ENCODE assay signal across 10 cellular contexts in the genomic region with DNA sequence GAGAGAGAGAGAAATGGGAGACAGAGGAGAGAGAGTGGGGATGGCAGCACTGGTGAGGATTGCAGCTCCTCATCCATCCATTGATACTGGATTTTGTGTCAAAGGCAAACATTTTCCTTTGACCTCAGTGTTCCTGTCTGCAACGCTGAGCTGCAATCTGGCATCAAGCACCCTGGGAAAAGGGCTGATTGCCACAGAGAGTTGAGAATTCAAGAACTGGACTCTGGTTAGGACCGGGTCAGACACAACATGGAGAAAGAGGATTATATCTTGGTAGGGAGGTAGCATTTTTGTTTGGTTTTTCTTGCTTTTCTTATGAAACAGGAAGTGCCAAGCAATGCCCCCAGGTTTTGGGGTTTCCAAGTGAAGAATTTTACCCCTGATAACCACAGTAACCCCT.
DNase-seq lines count a peak whose midpoint lies in the region; ATAC-seq and TF ChIP-seq lines count a peak whose summit lies in the region.
"Had no signal": no experiment of that assay in that cellular context is flagged by ENCODE, and none has a peak within 500 bp of the region (broad histone marks: within the 10 kb centered on the region; RNA-seq: fewer than 3 reads in every experiment).

No MANE protein-coding gene starts in this region.

- H2AFZ ChIP-seq in GM23338 = no peak overlapping the region; the same call in 1 of the 2 replicates

- no peak overlapping the region for H3K4me2 ChIP-seq in GM23338

- intact Hi-C loops in stomach (cut with DNase I; ENCODE audit: low total_unique reads) = no loop called here

- H3K9me3 Mint-ChIP-seq in GM23338 = no peaks in the 10 kb centered on the region; the same call in 2 of the 3 replicates
- H3K9me3 Mint-ChIP-seq: stimulated activated naive CD8-positive, alpha-beta T cell treated with anti-CD3 and anti-CD28 coated beads, Interleukin-15, Interleukin-2, amounts not matched to agents 100 ng/mL and 50 ng/mL, for 24 hours had no signal

- no peak for ATAC-seq in GM23338
- ATAC-seq in left lobe of liver = peak; percentile 80

- H3K36me3 ChIP-seq in GM23338 (ENCODE audit: insufficient read depth) = no peaks in the 10 kb centered on the region
- no peaks in the 10 kb centered on the region for H3K36me3 ChIP-seq in stomach

- no peak overlapping the region for H3K4me3 Mint-ChIP-seq in GM23338
- H3K4me3 Mint-ChIP-seq: stimulated activated naive CD8-positive, alpha-beta T cell treated with anti-CD3 and anti-CD28 coated beads, Interleukin-15, Interleukin-2, amounts not matched to agents 100 ng/mL and 50 ng/mL, for 24 hours had no signal

- H3K36me3 Mint-ChIP-seq in GM23338 (ENCODE audit: low read depth) = no peaks in the 10 kb centered on the region

- H3K4me1 Mint-ChIP-seq in GM23338 = peaks cover 53% of the 10 kb centered on the region

- H3K9me3 ChIP-seq in stomach = no peaks in the 10 kb centered on the region

- H3K4me1 ChIP-seq in GM23338 (ENCODE audit: insufficient read depth) (peaks cover 32% of the 10 kb centered on the region), stomach (peaks cover 16 to 51% (median 42%) of the 10 kb centered on the region in 4 donors)

- peaks cover 8% of the 10 kb centered on the region for H3K27me3 Mint-ChIP-seq in GM23338 (ENCODE audit: insufficient read depth, low read depth, poor library complexity)
- H3K27me3 Mint-ChIP-seq: stimulated activated naive CD8-positive, alpha-beta T cell treated with anti-CD3 and anti-CD28 coated beads, Interleukin-15, Interleukin-2, amounts not matched to agents 100 ng/mL and 50 ng/mL, for 24 hours had no signal

- TF ChIP-seq CTCF in GM23338 (conservative IDR thresholded peaks at IDR 0.05; ENCODE audit: low read depth in 2 of 2) = no peak
- no peak for TF ChIP-seq CTCF in astrocyte of the spinal cord (IDR thresholded peaks at IDR 0.05; ENCODE audit: low read depth, low read length)
- no peak for TF ChIP-seq CTCF in stomach (IDR thresholded peaks at IDR 0.05)

- H3K4me3 ChIP-seq in GM23338 (no peak overlapping the region), astrocyte of the spinal cord (ENCODE audit: low read depth, low read length) (no peak overlapping the region), stomach (no peak overlapping the region)

- TF ChIP-seq EP300 in stomach (IDR thresholded peaks at IDR 0.05) = no peak

- H3K27ac Mint-ChIP-seq in GM23338 = peak overlapping the region; percentile 80; the same call in 1 of the 2 replicates
- H3K27ac Mint-ChIP-seq: stimulated activated naive CD8-positive, alpha-beta T cell treated with anti-CD3 and anti-CD28 coated beads, Interleukin-15, Interleukin-2, amounts not matched to agents 100 ng/mL and 50 ng/mL, for 24 hours had no signal

- WGBS in stomach, 5 donors = 53 to 65% (median 58%) methylated on average over 2 of the region's 2 CpGs

- DNase-seq in GM23338 (ENCODE audit: low spot score) (no peak), astrocyte of the spinal cord (ENCODE audit: low read depth, low spot score) (peak; percentile 52), left lobe of liver (ENCODE audit: low spot score) (peak; percentile 76), stomach (no peak), dedifferentiated amniotic fluid mesenchymal stem cell (ENCODE audit: extremely low spot score) (no peak), hepatic stellate cell (ENCODE audit: low spot score) (no peak)
- DNase-seq in activated CD4-positive, alpha-beta T cell treated with anti-CD3 and anti-CD28 coated beads for 48 hours = no peak
- no peak for DNase-seq in stimulated activated naive CD4-positive, alpha-beta T cell (lab: John Stamatoyannopoulos, UW)
- DNase-seq: GDM1 had no signal

- in situ Hi-C loops in astrocyte of the spinal cord (cut with HindIII; ENCODE audit: low sequenced_read_pairs) = no loop called here

- H3K9me2 ChIP-seq in GM23338 (ENCODE audit: insufficient read depth) = no peaks in the 10 kb centered on the region

- H4K20me1 ChIP-seq in GM23338 (replicated peaks; ENCODE audit: insufficient read depth) = no peaks in the 10 kb centered on the region

- no peak for TF ChIP-seq POLR2A in stomach (IDR thresholded peaks at IDR 0.05)

- no peaks in the 10 kb centered on the region for H3K27me3 ChIP-seq in GM23338 (ENCODE audit: insufficient read depth)
- no peaks in the 10 kb centered on the region for H3K27me3 ChIP-seq in stomach

- no peaks in the 10 kb centered on the region for H3F3A ChIP-seq in GM23338 (replicated peaks; ENCODE audit: low read depth)

- no peaks in the 10 kb centered on the region for H3K79me2 ChIP-seq in GM23338 (replicated peaks; ENCODE audit: insufficient read depth)

- no peak overlapping the region for H3K27ac ChIP-seq in GM23338 (ENCODE audit: low read depth)
- peak overlapping the region in 4 of 5 donors; percentile 46 to 76 (median 60) for H3K27ac ChIP-seq in stomach

TF ChIP-seq in GM23338, 12 proteins besides CTCF, POLR2A, EP300 and RAD21 (continues in another document):
- TF ChIP-seq, protein P1, sequence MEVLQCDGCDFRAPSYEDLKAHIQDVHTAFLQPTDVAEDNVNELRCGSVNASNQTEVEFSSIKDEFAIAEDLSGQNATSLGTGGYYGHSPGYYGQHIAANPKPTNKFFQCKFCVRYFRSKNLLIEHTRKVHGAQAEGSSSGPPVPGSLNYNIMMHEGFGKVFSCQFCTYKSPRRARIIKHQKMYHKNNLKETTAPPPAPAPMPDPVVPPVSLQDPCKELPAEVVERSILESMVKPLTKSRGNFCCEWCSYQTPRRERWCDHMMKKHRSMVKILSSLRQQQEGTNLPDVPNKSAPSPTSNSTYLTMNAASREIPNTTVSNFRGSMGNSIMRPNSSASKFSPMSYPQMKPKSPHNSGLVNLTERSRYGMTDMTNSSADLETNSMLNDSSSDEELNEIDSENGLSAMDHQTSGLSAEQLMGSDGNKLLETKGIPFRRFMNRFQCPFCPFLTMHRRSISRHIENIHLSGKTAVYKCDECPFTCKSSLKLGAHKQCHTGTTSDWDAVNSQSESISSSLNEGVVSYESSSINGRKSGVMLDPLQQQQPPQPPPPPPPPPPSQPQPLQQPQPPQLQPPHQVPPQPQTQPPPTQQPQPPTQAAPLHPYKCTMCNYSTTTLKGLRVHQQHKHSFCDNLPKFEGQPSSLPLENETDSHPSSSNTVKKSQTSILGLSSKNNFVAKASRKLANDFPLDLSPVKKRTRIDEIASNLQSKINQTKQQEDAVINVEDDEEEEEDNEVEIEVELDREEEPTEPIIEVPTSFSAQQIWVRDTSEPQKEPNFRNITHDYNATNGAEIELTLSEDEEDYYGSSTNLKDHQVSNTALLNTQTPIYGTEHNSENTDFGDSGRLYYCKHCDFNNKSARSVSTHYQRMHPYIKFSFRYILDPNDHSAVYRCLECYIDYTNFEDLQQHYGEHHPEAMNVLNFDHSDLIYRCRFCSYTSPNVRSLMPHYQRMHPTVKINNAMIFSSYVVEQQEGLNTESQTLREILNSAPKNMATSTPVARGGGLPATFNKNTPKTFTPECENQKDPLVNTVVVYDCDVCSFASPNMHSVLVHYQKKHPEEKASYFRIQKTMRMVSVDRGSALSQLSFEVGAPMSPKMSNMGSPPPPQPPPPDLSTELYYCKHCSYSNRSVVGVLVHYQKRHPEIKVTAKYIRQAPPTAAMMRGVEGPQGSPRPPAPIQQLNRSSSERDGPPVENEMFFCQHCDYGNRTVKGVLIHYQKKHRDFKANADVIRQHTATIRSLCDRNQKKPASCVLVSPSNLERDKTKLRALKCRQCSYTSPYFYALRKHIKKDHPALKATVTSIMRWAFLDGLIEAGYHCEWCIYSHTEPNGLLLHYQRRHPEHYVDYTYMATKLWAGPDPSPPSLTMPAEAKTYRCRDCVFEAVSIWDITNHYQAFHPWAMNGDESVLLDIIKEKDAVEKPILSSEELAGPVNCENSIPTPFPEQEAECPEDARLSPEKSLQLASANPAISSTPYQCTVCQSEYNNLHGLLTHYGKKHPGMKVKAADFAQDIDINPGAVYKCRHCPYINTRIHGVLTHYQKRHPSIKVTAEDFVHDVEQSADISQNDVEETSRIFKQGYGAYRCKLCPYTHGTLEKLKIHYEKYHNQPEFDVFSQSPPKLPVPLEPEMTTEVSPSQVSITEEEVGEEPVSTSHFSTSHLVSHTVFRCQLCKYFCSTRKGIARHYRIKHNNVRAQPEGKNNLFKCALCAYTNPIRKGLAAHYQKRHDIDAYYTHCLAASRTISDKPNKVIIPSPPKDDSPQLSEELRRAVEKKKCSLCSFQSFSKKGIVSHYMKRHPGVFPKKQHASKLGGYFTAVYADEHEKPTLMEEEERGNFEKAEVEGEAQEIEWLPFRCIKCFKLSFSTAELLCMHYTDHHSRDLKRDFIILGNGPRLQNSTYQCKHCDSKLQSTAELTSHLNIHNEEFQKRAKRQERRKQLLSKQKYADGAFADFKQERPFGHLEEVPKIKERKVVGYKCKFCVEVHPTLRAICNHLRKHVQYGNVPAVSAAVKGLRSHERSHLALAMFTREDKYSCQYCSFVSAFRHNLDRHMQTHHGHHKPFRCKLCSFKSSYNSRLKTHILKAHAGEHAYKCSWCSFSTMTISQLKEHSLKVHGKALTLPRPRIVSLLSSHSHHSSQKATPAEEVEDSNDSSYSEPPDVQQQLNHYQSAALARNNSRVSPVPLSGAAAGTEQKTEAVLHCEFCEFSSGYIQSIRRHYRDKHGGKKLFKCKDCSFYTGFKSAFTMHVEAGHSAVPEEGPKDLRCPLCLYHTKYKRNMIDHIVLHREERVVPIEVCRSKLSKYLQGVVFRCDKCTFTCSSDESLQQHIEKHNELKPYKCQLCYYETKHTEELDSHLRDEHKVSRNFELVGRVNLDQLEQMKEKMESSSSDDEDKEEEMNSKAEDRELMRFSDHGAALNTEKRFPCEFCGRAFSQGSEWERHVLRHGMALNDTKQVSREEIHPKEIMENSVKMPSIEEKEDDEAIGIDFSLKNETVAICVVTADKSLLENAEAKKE (CRISPR knock-in tag; IDR thresholded peaks at IDR 0.05) = no peak
- TF ChIP-seq ZNF114 (CRISPR knock-in tag; IDR thresholded peaks at IDR 0.05) = no peak
- TF ChIP-seq JUNB (IDR thresholded peaks at IDR 0.05; ENCODE audit: unreplicated experiment) = no peak
- TF ChIP-seq EZH2phosphoT487 (IDR thresholded peaks at IDR 0.05; ENCODE audit: unreplicated experiment) = no peak
- TF ChIP-seq CREB1 (CRISPR knock-in tag; IDR thresholded peaks at IDR 0.05; ENCODE audit: low read depth) = no peak
- no peak for TF ChIP-seq EZH2 (IDR thresholded peaks at IDR 0.05; ENCODE audit: low read depth, unreplicated experiment)
- TF ChIP-seq STAT1 (IDR thresholded peaks at IDR 0.05; ENCODE audit: unreplicated experiment) = no peak
- TF ChIP-seq NANOG (IDR thresholded peaks at IDR 0.05; ENCODE audit: borderline replicate concordance) = no peak
- no peak for TF ChIP-seq POLR2AphosphoS5 (IDR thresholded peaks at IDR 0.05; ENCODE audit: low read depth)
- TF ChIP-seq, protein P2, sequence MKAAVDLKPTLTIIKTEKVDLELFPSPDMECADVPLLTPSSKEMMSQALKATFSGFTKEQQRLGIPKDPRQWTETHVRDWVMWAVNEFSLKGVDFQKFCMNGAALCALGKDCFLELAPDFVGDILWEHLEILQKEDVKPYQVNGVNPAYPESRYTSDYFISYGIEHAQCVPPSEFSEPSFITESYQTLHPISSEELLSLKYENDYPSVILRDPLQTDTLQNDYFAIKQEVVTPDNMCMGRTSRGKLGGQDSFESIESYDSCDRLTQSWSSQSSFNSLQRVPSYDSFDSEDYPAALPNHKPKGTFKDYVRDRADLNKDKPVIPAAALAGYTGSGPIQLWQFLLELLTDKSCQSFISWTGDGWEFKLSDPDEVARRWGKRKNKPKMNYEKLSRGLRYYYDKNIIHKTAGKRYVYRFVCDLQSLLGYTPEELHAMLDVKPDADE (IDR thresholded peaks at IDR 0.05) = no peak

Comparison
In these comparisons a context has a peak if more than half of its experiments do, and no peak if none do; other contexts are left out.
1. DNase-seq: peak in astrocyte of the spinal cord (single experiment) and left lobe of liver (single experiment); none in GM23338 (single experiment), stomach (single experiment), dedifferentiated amniotic fluid mesenchymal stem cell (single experiment), activated CD4-positive, alpha-beta T cell treated with anti-CD3 and anti-CD28 coated beads for 48 hours (single experiment), stimulated activated naive CD4-positive, alpha-beta T cell (0 of 6) and hepatic stellate cell (single experiment).